Comparison of ENCODE assay signal across 8 cellular contexts in genomic region chr17:45894022-45894784, GRCh38. TPM values are rescaled to one million over a fixed set of nuclear protein-coding genes. Genes with fewer than 3 reads are reported as not detected.
A peak's percentile ranks its signal among the peaks of the same experiment; 100 is the strongest.
DNase-seq lines count a peak whose midpoint lies in the region; ATAC-seq, FAIRE-seq and TF ChIP-seq lines count a peak whose summit lies in the region.

Gene MAPT (plus strand): TSS chr17:45894554. CDS start chr17:45962338, 67,784 bp downstream.

- peak within 1 kb of the TSS; percentile 68 for H3K9ac ChIP-seq in OCI-LY3 (ENCODE audit: low read length)

- no peaks in the 10 kb centered on the region for H3K9me3 Mint-ChIP-seq in activated T-cell treated with anti-CD3 and anti-CD28 coated beads, Interleukin-2, amount 50 U/mL, for 4 hours

- no peaks in the 10 kb centered on the region for H4K20me1 ChIP-seq in OCI-LY3 (ENCODE audit: insufficient read depth, low read length)

- no peaks in the 10 kb centered on the region for H3K36me3 Mint-ChIP-seq in activated T-cell treated with anti-CD3 and anti-CD28 coated beads, Interleukin-2, amount 50 U/mL, for 4 hours (ENCODE audit: insufficient read depth)

- peak; percentile 73 for FAIRE-seq in GM19239 (lab: Jason Lieb, UNC)

- TF ChIP-seq CTCF in OCI-LY3 (IDR thresholded peaks at IDR 0.05; ENCODE audit: low read depth, low read length) = peak; percentile 61

- H3K27ac ChIP-seq in OCI-LY3 (ENCODE audit: low read length) (no peak within 1 kb of the TSS), esophagus (ENCODE audit: low read depth in 2 of 2, low read length in 1 of 2) (peak within 1 kb of the TSS in 1 of 2 donors; percentile 23)

- peak within 1 kb of the TSS; percentile 94 for H2AFZ ChIP-seq in OCI-LY3 (ENCODE audit: low read depth, low read length)

- peaks cover 22% of the 10 kb centered on the region for H3K4me1 Mint-ChIP-seq in activated T-cell treated with anti-CD3 and anti-CD28 coated beads, Interleukin-2, amount 50 U/mL, for 4 hours (ENCODE audit: low read depth)

- peaks cover 28% of the 10 kb centered on the region for H3K27me3 Mint-ChIP-seq in activated T-cell treated with anti-CD3 and anti-CD28 coated beads, Interleukin-2, amount 50 U/mL, for 4 hours (ENCODE audit: low read depth)

- peak; percentile 85 for ATAC-seq in activated T-cell treated with anti-CD3 and anti-CD28 coated beads, Interleukin-2, amount 50 U/mL, for 4 hours

- H3K4me3 ChIP-seq in OCI-LY3 (ENCODE audit: low read length) (peak within 1 kb of the TSS; percentile 88), esophagus (ENCODE audit: low read depth in 1 of 2, low read length in 2 of 2) (peak within 1 kb of the TSS; percentile 76 to 79)

- H3K9me3 ChIP-seq in OCI-LY3 (ENCODE audit: insufficient read depth, low read length) = no peaks in the 10 kb centered on the region
- H3K9me3 ChIP-seq in esophagus (ENCODE audit: control insufficient read depth in 2 of 2, insufficient read depth in 1 of 2, low read depth in 1 of 2, low read length in 1 of 2) = no peaks in the 10 kb centered on the region

- H3K4me2 ChIP-seq in OCI-LY3 (ENCODE audit: low read length) = peak within 1 kb of the TSS; percentile 82

- 2 to 3% methylated on average over 53 to 97 of the region's 97 CpGs for WGBS in esophagus, 2 donors

- peak; percentile 97 for DNase-seq in AG08395 (ENCODE audit: low spot score)
- DNase-seq in GM19239 (ENCODE audit: insufficient read length, low spot score) = peak; percentile 92
- DNase-seq in HuH-7.5 (ENCODE audit: low spot score) = peak; percentile 92
- DNase-seq in activated T-cell treated with anti-CD3 and anti-CD28 coated beads, Interleukin-2, amount 50 U/mL, for 4 hours = peak; percentile 76
- peak; percentile 92 for DNase-seq in mucosa of gallbladder (ENCODE audit: low spot score)
- peak; percentile 65 to 68 for DNase-seq in stimulated activated CD8-positive, alpha-beta memory T cell treated with anti-CD3 and anti-CD28 coated beads, Interleukin-2, amount 100 ng/mL, for 48 hours (ENCODE audit: low read depth in 2 of 2)

- H3K27me3 ChIP-seq in OCI-LY3 (ENCODE audit: low read depth, low read length) = 0 out of 2 replicates have a peak, but pooled peaks cover 3% of the 10 kb centered on the region
- H3K27me3 ChIP-seq in esophagus (ENCODE audit: control insufficient read depth in 1 of 2, insufficient read depth in 2 of 2, low read length in 2 of 2) = peaks cover 0 to 5% of the 10 kb centered on the region in 2 donors

- H3K4me3 Mint-ChIP-seq in activated T-cell treated with anti-CD3 and anti-CD28 coated beads, Interleukin-2, amount 50 U/mL, for 4 hours = peak within 1 kb of the TSS; percentile 80

- no peaks in the 10 kb centered on the region for H3K79me2 ChIP-seq in OCI-LY3 (ENCODE audit: low read length)

- H3K36me3 ChIP-seq in OCI-LY3 (replicated peaks; ENCODE audit: low read depth, low read length) (no peaks in the 10 kb centered on the region), esophagus (ENCODE audit: control insufficient read depth in 2 of 2, insufficient read depth in 2 of 2, low read length in 1 of 2) (no peaks in the 10 kb centered on the region)

- H3K4me1 ChIP-seq in OCI-LY3 (ENCODE audit: low read length) (no peaks in the 10 kb centered on the region; the same call in 1 of the 2 replicates), esophagus (ENCODE audit: control insufficient read depth in 2 of 2, insufficient read depth in 2 of 2, low read length in 1 of 2) (peaks cover 9 to 20% of the 10 kb centered on the region in 2 donors)

RNA-seq across cellular contexts. Expression of gene MAPT, which starts in this region (rescaled TPM):
- 1 to 10 TPM; 1.3 to 1.8 (median 1.8) TPM for total RNA-seq in activated T-cell treated with anti-CD3 and anti-CD28 coated beads, Interleukin-2, amount 50 U/mL, for 4 hours
- polyA plus RNA-seq in esophagus = 1 to 10 TPM; 4.5 to 4.7 TPM
- total RNA-seq in mucosa of gallbladder = 11.0 TPM
